ENCODE assay signal across 22 cellular contexts in genomic region chr1:28428012-28428411, GRCh38. TPM values are rescaled to one million over a fixed set of nuclear protein-coding genes. Genes with fewer than 3 reads are reported as not detected.
DNase-seq lines count a peak whose midpoint lies in the region; ATAC-seq and TF ChIP-seq lines count a peak whose summit lies in the region.
"Had no signal": no experiment of that assay in that cellular context is flagged by ENCODE, and none has a peak within 500 bp of the region (broad histone marks: within the 10 kb centered on the region; RNA-seq: fewer than 3 reads in every experiment).

No MANE protein-coding gene starts in this region.

- CTCF ChIA-PET in GM10248 (lab: Yijun Ruan, JAX): interaction anchor here (0.6 to 3.4 kb wide), 5 partner anchors 9 to 26 kb away, joined by 3 to 12 read pairs (median 6); no protein-coding TSS in a partner anchor

- POLR2A ChIA-PET in GM10248 (lab: Yijun Ruan, JAX): no interaction called here

- H4K20me1 ChIP-seq in GM23338 (replicated peaks; ENCODE audit: insufficient read depth) (0 out of 2 replicates have a peak, but pooled peaks cover 1% of the 10 kb centered on the region), neural progenitor cell (ENCODE audit: low read depth) (peaks cover 13% of the 10 kb centered on the region)

- H3K36me3 Mint-ChIP-seq in GM23338 (ENCODE audit: low read depth) (peaks cover 10% of the 10 kb centered on the region; the same call in 2 of the 3 replicates), neural progenitor cell (peaks cover 3% of the 10 kb centered on the region)

- peaks cover 15% of the 10 kb centered on the region; the same call in 1 of the 2 replicates for H3K79me2 ChIP-seq in GM23338 (replicated peaks; ENCODE audit: insufficient read depth)
- H3K79me2 ChIP-seq in neural progenitor cell (ENCODE audit: low read depth): peaks cover 76% of the 10 kb centered on the region

- H3F3A ChIP-seq in GM23338 (replicated peaks; ENCODE audit: low read depth): no peaks in the 10 kb centered on the region
- H3F3A ChIP-seq in neural progenitor cell (ENCODE audit: low read depth): no peaks in the 10 kb centered on the region

- H3K4me1 Mint-ChIP-seq in GM23338: no peaks in the 10 kb centered on the region
- no peaks in the 10 kb centered on the region for H3K4me1 Mint-ChIP-seq in neural progenitor cell
- H3K4me1 Mint-ChIP-seq: central memory CD8-positive, alpha-beta T cell; nephron had no signal

- H3K27ac ChIP-seq in GM23338 (ENCODE audit: low read depth) (peak overlapping the region; percentile 7; the same call in 1 of the 2 replicates), neural progenitor cell (peak overlapping the region; percentile 1)
- H3K27ac ChIP-seq: ascending aorta, C4-2B, GM23248, left ventricle myocardium inferior, parathyroid adenoma, sigmoid colon had no signal

- H3K27me3 ChIP-seq in GM23338 (ENCODE audit: insufficient read depth) (no peaks in the 10 kb centered on the region), neural progenitor cell (no peaks in the 10 kb centered on the region)
- H3K27me3 ChIP-seq: ascending aorta, sigmoid colon had no signal

- no peaks in the 10 kb centered on the region for H3K9me3 ChIP-seq in neural progenitor cell (ENCODE audit: low read depth)
- H3K9me3 ChIP-seq: ascending aorta, left ventricle myocardium inferior, sigmoid colon had no signal

- H3K9me3 Mint-ChIP-seq in GM23338 (no peaks in the 10 kb centered on the region), neural progenitor cell (no peaks in the 10 kb centered on the region)
- H3K9me3 Mint-ChIP-seq: central memory CD8-positive, alpha-beta T cell; nephron had no signal

- H3K4me3 ChIP-seq in GM23338 (no peak overlapping the region), neural progenitor cell (no peak overlapping the region)
- H3K4me3 ChIP-seq: ascending aorta, GM23248, left ventricle myocardium inferior, sigmoid colon had no signal

- H3K36me3 ChIP-seq in GM23338 (ENCODE audit: insufficient read depth) (no peaks in the 10 kb centered on the region), neural progenitor cell (peaks cover 7% of the 10 kb centered on the region)
- H3K36me3 ChIP-seq: ascending aorta, left ventricle myocardium inferior, sigmoid colon had no signal

- H3K27me3 Mint-ChIP-seq in GM23338 (ENCODE audit: insufficient read depth, low read depth, poor library complexity) (peaks cover 2% of the 10 kb centered on the region), neural progenitor cell (ENCODE audit: insufficient read depth, low read depth) (peaks cover 3% of the 10 kb centered on the region)
- H3K27me3 Mint-ChIP-seq: activated naive CD8-positive, alpha-beta T cell; central memory CD8-positive, alpha-beta T cell had no signal

- H3K27ac Mint-ChIP-seq in GM23338: no peak overlapping the region
- no peak overlapping the region for H3K27ac Mint-ChIP-seq in neural progenitor cell
- H3K27ac Mint-ChIP-seq: activated naive CD8-positive, alpha-beta T cell had no signal

- H3K4me1 ChIP-seq in GM23338 (ENCODE audit: insufficient read depth): no peaks in the 10 kb centered on the region
- H3K4me1 ChIP-seq in neural progenitor cell: no peaks in the 10 kb centered on the region
- H3K4me1 ChIP-seq: ascending aorta, left ventricle myocardium inferior, parathyroid adenoma, sigmoid colon had no signal

- H2AFZ ChIP-seq in GM23338 (no peak overlapping the region), neural progenitor cell (replicated peaks) (no peak overlapping the region)
- H2AFZ ChIP-seq: GM23248, parathyroid adenoma had no signal

- TF ChIP-seq CTCF in GM10248 (IDR thresholded peaks at IDR 0.05; ENCODE audit: control extremely low read depth, extremely low read depth, low read depth, missing control alignments) (no peak), GM23338 (conservative IDR thresholded peaks at IDR 0.05; ENCODE audit: low read depth in 2 of 2) (no peak), neural progenitor cell (IDR thresholded peaks at IDR 0.05) (no peak)

- H3K9me2 ChIP-seq in GM23338 (ENCODE audit: insufficient read depth): no peaks in the 10 kb centered on the region

- H3K4me3 Mint-ChIP-seq in GM23338 (no peak overlapping the region), neural progenitor cell (no peak overlapping the region)
- H3K4me3 Mint-ChIP-seq: activated naive CD8-positive, alpha-beta T cell; central memory CD8-positive, alpha-beta T cell; nephron had no signal

- H3K4me2 ChIP-seq in GM23338 (no peak overlapping the region), neural progenitor cell (no peak overlapping the region)

- ATAC-seq in GM23338 (no peak), GM18519 (IDR thresholded peaks at IDR 0.05; ENCODE audit: low FRiP score, unreplicated experiment) (no peak)

- H3K9ac ChIP-seq in neural progenitor cell: no peak overlapping the region
- H3K9ac ChIP-seq: GM23248, parathyroid adenoma had no signal

- DNase-seq in GM10248 (ENCODE audit: extremely low spot score) (peak; percentile 49), GM23338 (ENCODE audit: low spot score) (no peak), OCI-M1 (lab: John Stamatoyannopoulos, UW) (peak; percentile 41), neural progenitor cell (ENCODE audit: low spot score) (no peak), kidney glomerular epithelial cell (lab: John Stamatoyannopoulos, UW) (no peak), NCI-H2081 (lab: John Stamatoyannopoulos, UW) (no peak), NCI-H510A (lab: John Stamatoyannopoulos, UW) (no peak)
- DNase-seq: activated CD4-positive, alpha-beta T cell treated with anti-CD3 and anti-CD28 coated beads, Interleukin-2, amount 50 U/mL, for 1 hour; GM23248; IMR-90; left ventricle myocardium inferior; NCI-H69; SHP77 treated with DMSO at 0.1 percent for 48 hours; sigmoid colon; stimulated activated CD8-positive, alpha-beta memory T cell treated with anti-CD3 and anti-CD28 coated beads, Interleukin-4, amount 100 ng/mL, for 48 hours had no signal

TF ChIP-seq in GM23338, 12 proteins besides CTCF, POLR2A, EP300 and RAD21 (continues in another document):
- TF ChIP-seq EZH2 (IDR thresholded peaks at IDR 0.05; ENCODE audit: low read depth, unreplicated experiment): no peak
- TF ChIP-seq, protein P1, sequence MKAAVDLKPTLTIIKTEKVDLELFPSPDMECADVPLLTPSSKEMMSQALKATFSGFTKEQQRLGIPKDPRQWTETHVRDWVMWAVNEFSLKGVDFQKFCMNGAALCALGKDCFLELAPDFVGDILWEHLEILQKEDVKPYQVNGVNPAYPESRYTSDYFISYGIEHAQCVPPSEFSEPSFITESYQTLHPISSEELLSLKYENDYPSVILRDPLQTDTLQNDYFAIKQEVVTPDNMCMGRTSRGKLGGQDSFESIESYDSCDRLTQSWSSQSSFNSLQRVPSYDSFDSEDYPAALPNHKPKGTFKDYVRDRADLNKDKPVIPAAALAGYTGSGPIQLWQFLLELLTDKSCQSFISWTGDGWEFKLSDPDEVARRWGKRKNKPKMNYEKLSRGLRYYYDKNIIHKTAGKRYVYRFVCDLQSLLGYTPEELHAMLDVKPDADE (IDR thresholded peaks at IDR 0.05): no peak

RNA-seq across cellular contexts. Expression of gene PHACTR4, which starts 58.5 kb away (rescaled TPM):
- total RNA-seq in GM23338 (2014; rRNA removed; shearing (Covaris generic)): 29.7 and 35.4 TPM in 2 replicates
- polyA plus RNA-seq in GM23338 (2016; fragmentation: Nextera tagmentation; extraction: Ambion mirVana): 47.1 and 54.1 TPM in 2 replicates
- 22.3 and 34.0 TPM in 2 replicates for total RNA-seq in neural progenitor cell (ENCODE audit: low replicate concordance)

Comparison
In these comparisons a context has a peak if more than half of its experiments do, and no peak if none do; other contexts are left out.
1. DNase-seq: peak in GM10248 (single experiment) and OCI-M1 (single experiment); none in GM23338 (single experiment), neural progenitor cell (single experiment), kidney glomerular epithelial cell (single experiment), NCI-H2081 (0 of 2) and NCI-H510A (single experiment).